In genomic region chr1:202034149-202034682, GRCh38 we compare ENCODE assay signal across 1 cellular context.
A peak's percentile ranks its signal among the peaks of the same experiment; 100 is the strongest.
TF ChIP-seq lines count a peak whose summit lies in the region.

No MANE protein-coding gene starts in this region.

TF ChIP-seq in HEK293, 187 proteins besides CTCF, POLR2A, EP300 and RAD21 (continued from another document):
- TF ChIP-seq, protein P1, sequence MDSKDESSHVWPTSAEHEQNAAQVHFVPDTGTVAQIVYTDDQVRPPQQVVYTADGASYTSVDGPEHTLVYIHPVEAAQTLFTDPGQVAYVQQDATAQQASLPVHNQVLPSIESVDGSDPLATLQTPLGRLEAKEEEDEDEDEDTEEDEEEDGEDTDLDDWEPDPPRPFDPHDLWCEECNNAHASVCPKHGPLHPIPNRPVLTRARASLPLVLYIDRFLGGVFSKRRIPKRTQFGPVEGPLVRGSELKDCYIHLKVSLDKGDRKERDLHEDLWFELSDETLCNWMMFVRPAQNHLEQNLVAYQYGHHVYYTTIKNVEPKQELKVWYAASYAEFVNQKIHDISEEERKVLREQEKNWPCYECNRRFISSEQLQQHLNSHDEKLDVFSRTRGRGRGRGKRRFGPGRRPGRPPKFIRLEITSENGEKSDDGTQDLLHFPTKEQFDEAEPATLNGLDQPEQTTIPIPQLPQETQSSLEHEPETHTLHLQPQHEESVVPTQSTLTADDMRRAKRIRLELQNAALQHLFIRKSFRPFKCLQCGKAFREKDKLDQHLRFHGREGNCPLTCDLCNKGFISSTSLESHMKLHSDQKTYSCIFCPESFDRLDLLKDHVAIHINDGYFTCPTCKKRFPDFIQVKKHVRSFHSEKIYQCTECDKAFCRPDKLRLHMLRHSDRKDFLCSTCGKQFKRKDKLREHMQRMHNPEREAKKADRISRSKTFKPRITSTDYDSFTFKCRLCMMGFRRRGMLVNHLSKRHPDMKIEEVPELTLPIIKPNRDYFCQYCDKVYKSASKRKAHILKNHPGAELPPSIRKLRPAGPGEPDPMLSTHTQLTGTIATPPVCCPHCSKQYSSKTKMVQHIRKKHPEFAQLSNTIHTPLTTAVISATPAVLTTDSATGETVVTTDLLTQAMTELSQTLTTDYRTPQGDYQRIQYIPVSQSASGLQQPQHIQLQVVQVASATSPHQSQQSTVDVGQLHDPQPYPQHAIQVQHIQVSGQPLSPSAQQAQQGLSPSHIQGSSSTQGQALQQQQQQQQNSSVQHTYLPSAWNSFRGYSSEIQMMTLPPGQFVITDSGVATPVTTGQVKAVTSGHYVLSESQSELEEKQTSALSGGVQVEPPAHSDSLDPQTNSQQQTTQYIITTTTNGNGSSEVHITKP (tag by site-specific recombination; IDR thresholded peaks at IDR 0.05), result peak; percentile 98
- no peak for TF ChIP-seq ZSCAN30 (tag by site-specific recombination; IDR thresholded peaks at IDR 0.05)
- no peak for TF ChIP-seq SCRT1 (tag by site-specific recombination; IDR thresholded peaks at IDR 0.05; ENCODE audit: borderline replicate concordance)
- no peak for TF ChIP-seq TRIM28 (IDR thresholded peaks at IDR 0.05; ENCODE audit: borderline replicate concordance, low read length)
TF ChIP-seq in HEK293: peak in this region for 1.
